In the genomic region with DNA sequence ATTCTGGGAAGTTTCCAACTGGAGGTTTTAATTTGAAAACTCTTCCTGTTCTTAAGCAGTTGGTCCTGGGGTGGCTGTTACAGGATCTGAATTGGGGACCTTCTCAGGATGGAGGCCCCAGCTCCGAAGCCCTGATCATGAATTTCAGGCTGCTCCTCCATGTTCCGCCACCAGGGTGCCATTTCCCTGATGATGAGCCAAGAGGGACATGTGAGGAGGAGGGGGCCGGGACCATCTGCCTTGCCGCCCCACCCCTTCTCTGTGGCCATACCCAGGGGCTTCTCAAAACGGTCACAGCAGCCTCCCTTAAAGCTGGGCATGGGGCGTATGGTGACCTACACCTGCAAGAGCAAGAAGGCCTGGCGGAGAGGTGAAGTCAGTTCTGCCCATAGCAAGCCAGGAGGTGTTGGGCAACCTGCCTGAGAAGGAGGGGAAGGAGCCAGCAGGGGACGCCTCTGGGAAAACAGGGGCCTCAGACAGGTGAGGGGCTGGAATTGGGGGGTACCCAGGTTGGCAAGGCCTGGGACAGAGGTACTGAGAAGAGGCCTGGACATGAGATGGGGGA, we compare ENCODE assay signal across 12 cellular contexts. TPM values are rescaled to one million over a fixed set of nuclear protein-coding genes. Genes with fewer than 3 reads are reported as not detected.
DNase-seq lines count a peak whose midpoint lies in the region; ATAC-seq, FAIRE-seq and TF ChIP-seq lines count a peak whose summit lies in the region.
"Had no signal": no experiment of that assay in that cellular context is flagged by ENCODE, and none has a peak within 500 bp of the region (broad histone marks: within the 10 kb centered on the region; RNA-seq: fewer than 3 reads in every experiment).

No MANE protein-coding gene starts in this region.

- TF ChIP-seq CTCF in HepG2 (CRISPR knock-in tag; IDR thresholded peaks at IDR 0.05): peak; percentile 51
- peak in 1 of 4 donors; percentile 6 for TF ChIP-seq CTCF in right lobe of liver (IDR thresholded peaks at IDR 0.05)
- TF ChIP-seq CTCF in endodermal cell (conservative IDR thresholded peaks at IDR 0.05): peak; percentile 67
- peak; percentile 10 to 37 (median 17) for TF ChIP-seq CTCF in transverse colon (IDR thresholded peaks at IDR 0.05)

- ATAC-seq in HepG2 (peak; percentile 14; the same call in 1 of the 3 replicates), right lobe of liver (no peak)
- ATAC-seq: lower lobe of right lung had no signal

- H3K27me3 ChIP-seq in HepG2 (ENCODE audit: control insufficient read depth in 1 of 2, insufficient read depth in 2 of 2, low read length in 2 of 2) (0 out of 5 replicates have a peak, but pooled peaks cover 0 to 3% of the 10 kb centered on the region in 2 experiments), right lobe of liver (no peaks in the 10 kb centered on the region), endodermal cell (ENCODE audit: control insufficient read depth, insufficient read depth, low read length, poor library complexity, severe bottlenecking) (no peaks in the 10 kb centered on the region), transverse colon (no peaks in the 10 kb centered on the region)

- WGBS in HepG2 (ENCODE audit: low lambda C conversion rate): 18% methylated on average over 7 of the region's 8 CpGs
- WGBS in right lobe of liver (ENCODE audit: insufficient coverage, low coverage, low lambda C conversion rate, missing lambda C conversion rate): 66% methylated on average over 8 of the region's 8 CpGs
- 81 to 91% methylated on average over 4 to 8 of the region's 8 CpGs for WGBS in endodermal cell (ENCODE audit: insufficient coverage in 1 of 2, insufficient read length in 1 of 2), 2 experiments
- 80% methylated on average over 8 of the region's 8 CpGs; no CpG with 5 or more reads in 1 of the 2 donors for WGBS in transverse colon (ENCODE audit: low coverage in 1 of 2), 2 donors

- H4K20me1 ChIP-seq in HepG2 (ENCODE audit: insufficient read depth, low read length): no peaks in the 10 kb centered on the region

- TF ChIP-seq EP300 in HepG2 (IDR thresholded peaks at IDR 0.05; ENCODE audit: low read depth in 2 of 2, low read length in 2 of 2): no peak
- TF ChIP-seq EP300 in HepG2 (CRISPR knock-in tag; IDR thresholded peaks at IDR 0.05; ENCODE audit: borderline replicate concordance): no peak
- TF ChIP-seq EP300 in transverse colon (IDR thresholded peaks at IDR 0.05; ENCODE audit: low read depth): no peak

- POLR2A ChIA-PET in HepG2 (lab: Yijun Ruan, JAX): interaction anchor here (0.6 to 1.3 kb wide), 2 partner anchors 128 to 265 kb away, joined by 3 to 8 read pairs; partner anchors contain the start of gene UQCC2

- no peaks in the 10 kb centered on the region for H3K27me3 Mint-ChIP-seq in endodermal cell (ENCODE audit: insufficient read depth)

- in situ Hi-C loops in HepG2 (cut with HindIII; ENCODE audit: extremely low pct_ligation_motif_present, low pct_unique_long_range_greater_than_20kb): loop anchor here (5.0 kb wide), 1 partner anchor 179 kb away; no protein-coding TSS in a partner anchor
- in situ Hi-C loops in transverse colon (cut with MboI; ENCODE audit: low pct_ligation_motif_present in 1 of 4, low pct_unique_long_range_greater_than_20kb in 1 of 4, low sequenced_read_pairs in 3 of 4): loop anchor here in 1 of 4 donors (10.0 kb wide), 1 partner anchor 121 kb away; no protein-coding TSS in a partner anchor

- peak overlapping the region; percentile 37; the same call in 1 of the 2 replicates for H3K4me2 ChIP-seq in HepG2 (ENCODE audit: low read depth, low read length)

- H3K9me3 ChIP-seq in HepG2 (ENCODE audit: low read length) (no peaks in the 10 kb centered on the region), right lobe of liver (no peaks in the 10 kb centered on the region), endodermal cell (ENCODE audit: control insufficient read depth, low read length) (no peaks in the 10 kb centered on the region), transverse colon (no peaks in the 10 kb centered on the region)
- H3K9me3 ChIP-seq: lower lobe of right lung had no signal

- no peak overlapping the region; a peak in 1 of 6 replicates for H3K4me3 ChIP-seq in HepG2 (replicated peaks in 1 of 3; ENCODE audit: insufficient read depth in 1 of 3, low read depth in 2 of 3, low read length in 3 of 3)
- H3K4me3 ChIP-seq in right lobe of liver: no peak overlapping the region
- no peak overlapping the region for H3K4me3 ChIP-seq in endodermal cell (ENCODE audit: low read length)
- no peak overlapping the region for H3K4me3 ChIP-seq in transverse colon
- H3K4me3 ChIP-seq: lower lobe of right lung had no signal

- H2AFZ ChIP-seq in HepG2 (ENCODE audit: low read length): no peak overlapping the region

- no peak for TF ChIP-seq RAD21 in HepG2 (CRISPR knock-in tag; IDR thresholded peaks at IDR 0.05)

- H3K9me3 Mint-ChIP-seq in endodermal cell: no peaks in the 10 kb centered on the region

- BruUV-seq in HepG2 (replicated peaks; lab: Mats Ljungman, UMichigan): no TSS peak

- no peak overlapping the region for H3K27ac Mint-ChIP-seq in endodermal cell

- peaks cover 5% of the 10 kb centered on the region for H3K79me2 ChIP-seq in HepG2 (ENCODE audit: insufficient read depth, low read length)

- H3K36me3 Mint-ChIP-seq in endodermal cell (ENCODE audit: low read depth): no peaks in the 10 kb centered on the region

- CTCF ChIA-PET in HepG2 (lab: Yijun Ruan, JAX; ENCODE audit: low intra/inter-chr PET ratio, low total read pairs): interaction anchor here (1.1 to 2.0 kb wide), 2 partner anchors 117 to 178 kb away, joined by 5 to 6 read pairs; no protein-coding TSS in a partner anchor

- no peak overlapping the region for H3K4me3 Mint-ChIP-seq in endodermal cell

- peaks cover 4% of the 10 kb centered on the region for H3K4me1 Mint-ChIP-seq in endodermal cell

- no peak for FAIRE-seq in HepG2 (lab: Jason Lieb, UNC)
- FAIRE-seq: GM12891 had no signal

- intact Hi-C loops in HepG2 (cut with micrococcal nuclease; ENCODE audit: unreplicated experiment): no loop called here
- intact Hi-C loops in right lobe of liver (cut with DNase I): loop anchor here in 1 of 2 donors (10.0 kb wide), 1 partner anchor 181 kb away; no protein-coding TSS in a partner anchor
- intact Hi-C loops in transverse colon (cut with DNase I; ENCODE audit: low total_unique reads): no loop called here

- TF ChIP-seq POLR2A in HepG2 (IDR thresholded peaks at IDR 0.05; ENCODE audit: insufficient read depth in 1 of 2, low read depth in 2 of 2, low read length in 2 of 2) (no peak), right lobe of liver (IDR thresholded peaks at IDR 0.05) (no peak), transverse colon (IDR thresholded peaks at IDR 0.05) (no peak)

- DNase-seq in HepG2 (ENCODE audit: low spot score): peak; percentile 40
- no peak for DNase-seq in right lobe of liver
- DNase-seq in NCI-H82 treated with DMSO at 0.1 percent for 48 hours (lab: John Stamatoyannopoulos, UW; ENCODE audit: unreplicated experiment): peak; percentile 47
- peak; percentile 87 for DNase-seq in endodermal cell
- DNase-seq in transverse colon: no peak
- no peak for DNase-seq in Ammon's horn (ENCODE audit: low spot score)
- DNase-seq in anterior cingulate cortex (lab: John Stamatoyannopoulos, UW): no peak
- no peak for DNase-seq in SW480 (ENCODE audit: low spot score)
- DNase-seq: activated CD4-positive, alpha-beta T cell treated with anti-CD3 and anti-CD28 coated beads for 4 hours; lower lobe of right lung; MV-4-11 had no signal

- H3K27ac ChIP-seq in HepG2 (ENCODE audit: extremely low read length, insufficient read depth, low read length) (no peak overlapping the region), right lobe of liver (no peak overlapping the region), endodermal cell (ENCODE audit: low read depth, low read length) (no peak overlapping the region), transverse colon (no peak overlapping the region)
- H3K27ac ChIP-seq: lower lobe of right lung had no signal

- H3K9ac ChIP-seq in HepG2 (ENCODE audit: insufficient read depth, low read depth, low read length) (no peak overlapping the region), endodermal cell (ENCODE audit: extremely low read depth, low read length, poor library complexity, severe bottlenecking) (no peak overlapping the region)

- H3K36me3 ChIP-seq in HepG2 (replicated peaks in 1 of 2; ENCODE audit: control insufficient read depth in 1 of 2, insufficient read depth in 2 of 2, low read length in 2 of 2) (no peaks in the 10 kb centered on the region), right lobe of liver (no peaks in the 10 kb centered on the region), endodermal cell (ENCODE audit: control insufficient read depth, insufficient read depth, low read length) (no peaks in the 10 kb centered on the region), transverse colon (no peaks in the 10 kb centered on the region)
- H3K36me3 ChIP-seq: lower lobe of right lung had no signal

- peaks cover 45% of the 10 kb centered on the region for H3K4me1 ChIP-seq in HepG2 (ENCODE audit: insufficient read depth, low read length)
- H3K4me1 ChIP-seq in right lobe of liver: peaks cover 0 to 8% (median 2%) of the 10 kb centered on the region in 4 donors
- no peaks in the 10 kb centered on the region for H3K4me1 ChIP-seq in endodermal cell (ENCODE audit: control insufficient read depth, insufficient read depth, low read length)
- peaks cover 11 to 25% (median 20%) of the 10 kb centered on the region in 4 donors for H3K4me1 ChIP-seq in transverse colon

RNA-seq across cellular contexts. Expression of gene BAK1, which starts 3.6 kb away (rescaled TPM):
- 23.8 and 25.9 TPM in 2 replicates for total RNA-seq in HepG2 (2016; rRNA removed; fragmentation: Illumina TruSeq; extraction: Trizol)
- total RNA-seq in HepG2 (2016; cell fraction: cytosol; rRNA removed; fragmentation: Illumina TruSeq; extraction: Trizol; ENCODE audit: low read depth): 16.2 and 22.7 TPM in 2 replicates
- 24.2 and 26.8 TPM in 2 replicates for total RNA-seq in HepG2 (2016; cell fraction: insoluble cytoplasmic fraction; rRNA removed; fragmentation: Illumina TruSeq; extraction: Trizol)
- total RNA-seq in HepG2 (2016; cell fraction: membrane; rRNA removed; fragmentation: Illumina TruSeq; extraction: Trizol): 40.6 and 46.1 TPM in 2 replicates
- total RNA-seq in HepG2 (2016; cell fraction: nucleus; rRNA removed; fragmentation: Illumina TruSeq; extraction: Trizol): 11.2 and 14.0 TPM in 2 replicates
- 15.0 and 22.2 TPM in 2 replicates for polyA plus RNA-seq in HepG2 (2011; rRNA removed)
- polyA plus RNA-seq in HepG2 (2011; cell fraction: cytosol; rRNA removed): 19.9 and 23.5 TPM in 2 replicates
- polyA plus RNA-seq in HepG2 (2011; cell fraction: nucleus; rRNA removed): 13.5 and 15.1 TPM in 2 replicates
- 10.2 and 16.3 TPM in 2 replicates for polyA plus RNA-seq in HepG2 (2012)
- 21.1 and 27.3 TPM in 2 replicates for polyA plus RNA-seq in HepG2 (2016; cell fraction: cytosol; fragmentation: Illumina TruSeq; extraction: Trizol; ENCODE audit: low read depth)
- 25.7 and 28.6 TPM in 2 replicates for polyA plus RNA-seq in HepG2 (2016; cell fraction: insoluble cytoplasmic fraction; fragmentation: Illumina TruSeq; extraction: Trizol; ENCODE audit: low read depth)
- polyA plus RNA-seq in HepG2 (2016; cell fraction: membrane; fragmentation: Illumina TruSeq; extraction: Trizol; ENCODE audit: low read depth): 36.0 and 39.7 TPM in 2 replicates
- polyA plus RNA-seq in HepG2 (2016; cell fraction: nucleus; fragmentation: Illumina TruSeq; extraction: Trizol; ENCODE audit: insufficient read depth, low read depth): 24.6 and 25.1 TPM in 2 replicates
- polyA minus RNA-seq in HepG2 (2011; rRNA and poly(A)+ RNA removed; ENCODE audit: low replicate concordance): 38.8 and 50.3 TPM in 2 replicates
- 14.0 and 16.7 TPM in 2 replicates for polyA minus RNA-seq in HepG2 (2011; cell fraction: cytosol; rRNA and poly(A)+ RNA removed)
- 7.6 and 8.2 TPM in 2 replicates for polyA minus RNA-seq in HepG2 (2011; cell fraction: nucleus; rRNA and poly(A)+ RNA removed)
- total RNA-seq in right lobe of liver: 10 to 100 TPM in 2 of 6 experiments, 1 to 10 TPM in 4; 4.4 to 11.4 (median 6.5) TPM
- total RNA-seq in endodermal cell: 10 to 100 TPM; 39.9 to 41.2 TPM
- polyA plus RNA-seq in endodermal cell (2013, experiment 1 of 2): 28.1 TPM
- polyA plus RNA-seq in endodermal cell (2013, experiment 2 of 2): 27.8 TPM
- 100 to 1,000 TPM in 1 of 4 donors, 10 to 100 TPM in 3; 52.2 to 134 (median 59.5) TPM for total RNA-seq in transverse colon

RNA-seq across cellular contexts. Expression of gene ITPR3, which starts 37.4 kb away (rescaled TPM):
- total RNA-seq in HepG2 (2016; rRNA removed; fragmentation: Illumina TruSeq; extraction: Trizol): 3.4 and 3.8 TPM in 2 replicates
- total RNA-seq in HepG2 (2016; cell fraction: cytosol; rRNA removed; fragmentation: Illumina TruSeq; extraction: Trizol; ENCODE audit: low read depth): 0.30 and 0.44 TPM in 2 replicates
- total RNA-seq in HepG2 (2016; cell fraction: insoluble cytoplasmic fraction; rRNA removed; fragmentation: Illumina TruSeq; extraction: Trizol): 2.6 and 4.1 TPM in 2 replicates
- total RNA-seq in HepG2 (2016; cell fraction: membrane; rRNA removed; fragmentation: Illumina TruSeq; extraction: Trizol): 1.5 and 1.7 TPM in 2 replicates
- total RNA-seq in HepG2 (2016; cell fraction: nucleus; rRNA removed; fragmentation: Illumina TruSeq; extraction: Trizol): 5.0 and 5.8 TPM in 2 replicates
- polyA plus RNA-seq in HepG2 (2011; rRNA removed): 21.4 and 27.4 TPM in 2 replicates
- 11.6 and 15.9 TPM in 2 replicates for polyA plus RNA-seq in HepG2 (2011; cell fraction: cytosol; rRNA removed)
- polyA plus RNA-seq in HepG2 (2011; cell fraction: nucleus; rRNA removed): 175 and 242 TPM in 2 replicates
- polyA plus RNA-seq in HepG2 (2012): 10.0 and 18.8 TPM in 2 replicates
- polyA plus RNA-seq in HepG2 (2016; cell fraction: cytosol; fragmentation: Illumina TruSeq; extraction: Trizol; ENCODE audit: low read depth): 0.20 and 0.24 TPM in 2 replicates
- polyA plus RNA-seq in HepG2 (2016; cell fraction: insoluble cytoplasmic fraction; fragmentation: Illumina TruSeq; extraction: Trizol; ENCODE audit: low read depth): 1.6 and 2.3 TPM in 2 replicates
- polyA plus RNA-seq in HepG2 (2016; cell fraction: membrane; fragmentation: Illumina TruSeq; extraction: Trizol; ENCODE audit: low read depth): 0.54 and 0.78 TPM in 2 replicates
- polyA plus RNA-seq in HepG2 (2016; cell fraction: nucleus; fragmentation: Illumina TruSeq; extraction: Trizol; ENCODE audit: insufficient read depth, low read depth): 11.8 and 13.7 TPM in 2 replicates
- polyA minus RNA-seq in HepG2 (2011; rRNA and poly(A)+ RNA removed; ENCODE audit: low replicate concordance): 47.0 and 79.8 TPM in 2 replicates
- 20.4 and 20.8 TPM in 2 replicates for polyA minus RNA-seq in HepG2 (2011; cell fraction: cytosol; rRNA and poly(A)+ RNA removed)
- polyA minus RNA-seq in HepG2 (2011; cell fraction: nucleus; rRNA and poly(A)+ RNA removed): 36.2 and 39.1 TPM in 2 replicates
- total RNA-seq in right lobe of liver: 1 to 10 TPM in 4 of 6 experiments, under 1 TPM in 2; 0.79 to 3.5 (median 1.6) TPM
- 10 to 100 TPM; 29.6 to 33.3 TPM for total RNA-seq in endodermal cell
- 6.0 TPM for polyA plus RNA-seq in endodermal cell (2013, experiment 1 of 2)
- polyA plus RNA-seq in endodermal cell (2013, experiment 2 of 2): 6.6 TPM
- 100 to 1,000 TPM; 105 to 262 (median 124) TPM for total RNA-seq in transverse colon

Comparison
In these comparisons a context has a peak if more than half of its experiments do, and no peak if none do; other contexts are left out.
1. DNase-seq: peak in HepG2 (single experiment), NCI-H82 treated with DMSO at 0.1 percent for 48 hours (single experiment) and endodermal cell (single experiment); none in right lobe of liver (0 of 3), transverse colon (single experiment), Ammon's horn (single experiment), anterior cingulate cortex (0 of 58) and SW480 (single experiment).